ENCODE assay signal across 12 cellular contexts in genomic region chr2:134320930-134321329, GRCh38.
DNase-seq lines count a peak whose midpoint lies in the region; ATAC-seq and TF ChIP-seq lines count a peak whose summit lies in the region.
"Had no signal": no experiment of that assay in that cellular context is flagged by ENCODE, and none has a peak within 500 bp of the region (broad histone marks: within the 10 kb centered on the region; RNA-seq: fewer than 3 reads in every experiment).

No MANE protein-coding gene starts in this region.

- peak; percentile 51 for ATAC-seq in central memory CD8-positive, alpha-beta T cell (replicated peaks; ENCODE audit: extremely low read depth, poor library complexity, severe bottlenecking)
- ATAC-seq in HG03095 (IDR thresholded peaks at IDR 0.05; ENCODE audit: unreplicated experiment), result no peak
- ATAC-seq: K562 had no signal

- peak; percentile 60 for DNase-seq in M059J (ENCODE audit: low read depth)
- DNase-seq in activated CD4-positive, alpha-beta T cell treated with anti-CD3 and anti-CD28 coated beads, Interleukin-2, amount 50 U/mL, for 4 hours, result peak; percentile 7 to 23
- DNase-seq in central memory CD8-positive, alpha-beta T cell (ENCODE audit: low spot score in 2 of 2), result no peak
- peak; percentile 21 for DNase-seq in stimulated activated naive CD4-positive, alpha-beta T cell treated with Interleukin-2 at 50 U/mL for 16 hours (lab: John Stamatoyannopoulos, UW)
- DNase-seq in GM13977 (ENCODE audit: low spot score), result no peak
- no peak for DNase-seq in RWPE1 (ENCODE audit: low spot score)
- DNase-seq: NCI-H526 treated with DMSO at 0.1 percent for 48 hours had no signal

- no peaks in the 10 kb centered on the region for H3K27me3 Mint-ChIP-seq in central memory CD8-positive, alpha-beta T cell

- H3K4me1 Mint-ChIP-seq in central memory CD8-positive, alpha-beta T cell, result peaks cover 86% of the 10 kb centered on the region

- CTCF ChIA-PET in RWPE1 (lab: Yijun Ruan, JAX), result no interaction called here

- no peaks in the 10 kb centered on the region for H3K9me3 Mint-ChIP-seq in central memory CD8-positive, alpha-beta T cell
- H3K9me3 Mint-ChIP-seq: nephron had no signal

- peaks cover 8% of the 10 kb centered on the region for H3K36me3 Mint-ChIP-seq in central memory CD8-positive, alpha-beta T cell (ENCODE audit: insufficient read depth)

- no peak for TF ChIP-seq CTCF in GM13977 (IDR thresholded peaks at IDR 0.05; ENCODE audit: extremely low read depth, insufficient read depth, missing control alignments)
- no peak for TF ChIP-seq CTCF in RWPE1 (conservative IDR thresholded peaks at IDR 0.05; ENCODE audit: low read depth)

- H3K4me3 Mint-ChIP-seq in central memory CD8-positive, alpha-beta T cell, result no peak overlapping the region
- H3K4me3 Mint-ChIP-seq: nephron had no signal

- POLR2A ChIA-PET in RWPE1 (lab: Yijun Ruan, JAX; ENCODE audit: low non-redundant PET), result no interaction called here

- H3K27ac Mint-ChIP-seq in central memory CD8-positive, alpha-beta T cell (ENCODE audit: low read depth), result no peak overlapping the region
- H3K27ac Mint-ChIP-seq: nephron had no signal

- in situ Hi-C loops in GM13977 (cut with MboI; ENCODE audit: low pct_unique_long_range_greater_than_20kb, low sequenced_read_pairs, unreplicated experiment), result no loop called here

- H3K27ac ChIP-seq in RWPE1, result no peak overlapping the region
- H3K27ac ChIP-seq: epithelial cell of prostate, vagina had no signal

Comparison
In these comparisons a context has a peak if more than half of its experiments do, and no peak if none do; other contexts are left out.
1. DNase-seq: peak in M059J (single experiment), activated CD4-positive, alpha-beta T cell treated with anti-CD3 and anti-CD28 coated beads, Interleukin-2, amount 50 U/mL, for 4 hours (2 of 2) and stimulated activated naive CD4-positive, alpha-beta T cell treated with Interleukin-2 at 50 U/mL for 16 hours (single experiment); none in central memory CD8-positive, alpha-beta T cell (0 of 2), GM13977 (single experiment) and RWPE1 (single experiment).